7 cellular contexts compared by ENCODE assay signal in genomic region chr14:73743431-73743931, GRCh38. TPM values are rescaled to one million over a fixed set of nuclear protein-coding genes. Genes with fewer than 3 reads are reported as not detected.
DNase-seq lines count a peak whose midpoint lies in the region; ATAC-seq, FAIRE-seq and TF ChIP-seq lines count a peak whose summit lies in the region.

No MANE protein-coding gene starts in this region.

- no peaks in the 10 kb centered on the region for H3K27me3 Mint-ChIP-seq in activated CD4-positive, alpha-beta memory T cell treated with anti-CD3 and anti-CD28 coated beads for 36 hours

- peaks cover 91% of the 10 kb centered on the region for H3K79me2 ChIP-seq in fibroblast of lung (ENCODE audit: control insufficient read depth, insufficient read depth, low read length)

- peak; percentile 62 for ATAC-seq in GM19395 (IDR thresholded peaks at IDR 0.05; ENCODE audit: unreplicated experiment)

- H3K4me1 ChIP-seq in fibroblast of lung (ENCODE audit: control insufficient read depth, extremely low read depth, insufficient read depth, low read length) (peaks cover 62% of the 10 kb centered on the region), skeletal muscle satellite cell (ENCODE audit: control insufficient read depth, insufficient read depth, low read length) (peaks cover 79% of the 10 kb centered on the region)

- no peaks in the 10 kb centered on the region for H3K9me3 Mint-ChIP-seq in activated CD4-positive, alpha-beta memory T cell treated with anti-CD3 and anti-CD28 coated beads for 36 hours

- H3K9me3 ChIP-seq in fibroblast of lung (ENCODE audit: control insufficient read depth, insufficient read depth, low read depth, low read length) (no peaks in the 10 kb centered on the region), skeletal muscle satellite cell (replicated peaks; ENCODE audit: low read length) (no peaks in the 10 kb centered on the region)

- H2AFZ ChIP-seq in fibroblast of lung (ENCODE audit: low read length), result no peak overlapping the region

- H3K9ac ChIP-seq in fibroblast of lung (ENCODE audit: insufficient read depth, low read length) (no peak overlapping the region), skeletal muscle satellite cell (ENCODE audit: low read depth, low read length) (no peak overlapping the region)

- intact Hi-C loops in activated CD4-positive, alpha-beta memory T cell treated with anti-CD3 and anti-CD28 coated beads for 36 hours (cut with micrococcal nuclease), result loop anchor here (5.0 kb wide), 1 partner anchor 84 kb away; no protein-coding TSS in a partner anchor

- FAIRE-seq in HTR-8/SVneo (lab: Jason Lieb, UNC), result peak; percentile 20

- peaks cover 2% of the 10 kb centered on the region for H4K20me1 ChIP-seq in fibroblast of lung (ENCODE audit: control insufficient read depth, extremely low read depth, insufficient read depth, low read length)

- H3K4me2 ChIP-seq in fibroblast of lung (ENCODE audit: extremely low read depth, insufficient read depth, low read length) (no peak overlapping the region), skeletal muscle satellite cell (ENCODE audit: low read length) (peak overlapping the region; percentile 29)

- POLR2A ChIA-PET in activated CD4-positive, alpha-beta memory T cell treated with anti-CD3 and anti-CD28 coated beads for 36 hours (lab: Charles Lee), result interaction anchor here (2.2 to 5.9 kb wide), 4 partner anchors 11 to 43 kb away, joined by 10 to 56 read pairs (median 33); a partner anchor contains a TSS

- DNase-seq in HTR-8/SVneo (ENCODE audit: insufficient read length, low spot score) (no peak), fibroblast of lung (ENCODE audit: low read depth in 2 of 2) (no peak), COR-L47 (lab: John Stamatoyannopoulos, UW) (no peak), DMS53 (lab: John Stamatoyannopoulos, UW) (no peak)
- peak; percentile 78 for DNase-seq in activated CD4-positive, alpha-beta memory T cell treated with anti-CD3 and anti-CD28 coated beads for 36 hours

- H3K27me3 ChIP-seq in fibroblast of lung (ENCODE audit: control insufficient read depth, insufficient read depth, low read length) (no peaks in the 10 kb centered on the region), skeletal muscle satellite cell (ENCODE audit: control insufficient read depth, insufficient read depth, low read length) (no peaks in the 10 kb centered on the region)

- no peak for TF ChIP-seq CTCF in fibroblast of lung (conservative IDR thresholded peaks at IDR 0.05 in 1 of 2, IDR thresholded peaks at IDR 0.05 in 1 of 2; ENCODE audit: low read depth in 1 of 2, low read length in 2 of 2)

- H3K36me3 ChIP-seq in fibroblast of lung (ENCODE audit: control insufficient read depth, insufficient read depth, low read length), result peaks cover 14% of the 10 kb centered on the region
- peaks cover 18% of the 10 kb centered on the region for H3K36me3 ChIP-seq in skeletal muscle satellite cell (ENCODE audit: insufficient read depth, low read length)

- peak overlapping the region; percentile 60 for H3K4me3 Mint-ChIP-seq in activated CD4-positive, alpha-beta memory T cell treated with anti-CD3 and anti-CD28 coated beads for 36 hours

- peaks cover 85% of the 10 kb centered on the region for H3K4me1 Mint-ChIP-seq in activated CD4-positive, alpha-beta memory T cell treated with anti-CD3 and anti-CD28 coated beads for 36 hours (ENCODE audit: low read depth)

- peak overlapping the region; percentile 83 for H3K27ac ChIP-seq in fibroblast of lung (ENCODE audit: insufficient read depth, low read length)

- peaks cover 10% of the 10 kb centered on the region for H3K36me3 Mint-ChIP-seq in activated CD4-positive, alpha-beta memory T cell treated with anti-CD3 and anti-CD28 coated beads for 36 hours

- CTCF ChIA-PET in activated CD4-positive, alpha-beta memory T cell treated with anti-CD3 and anti-CD28 coated beads for 36 hours (lab: Charles Lee), result interaction anchor here (0.5 to 6.8 kb wide), 11 partner anchors 9 to 1027 kb away, joined by 3 to 63 read pairs (median 4); a partner anchor contains a TSS

- H3K4me3 ChIP-seq in fibroblast of lung (replicated peaks in 1 of 4; ENCODE audit: control extremely low read depth in 1 of 4, insufficient read depth in 1 of 4, low read depth in 3 of 4, low read length in 4 of 4), result no peak overlapping the region
- H3K4me3 ChIP-seq in skeletal muscle satellite cell (ENCODE audit: low read length), result no peak overlapping the region

- H3K27ac Mint-ChIP-seq in activated CD4-positive, alpha-beta memory T cell treated with anti-CD3 and anti-CD28 coated beads for 36 hours, result peak overlapping the region; percentile 89

RNA-seq across cellular contexts. Expression of gene PNMA1, which starts 29.3 kb away (rescaled TPM):
- total RNA-seq in activated CD4-positive, alpha-beta memory T cell treated with anti-CD3 and anti-CD28 coated beads for 36 hours, result 10 to 100 TPM; 28.2 to 28.3 TPM
- 11.6 and 19.5 TPM in 2 replicates for total RNA-seq in fibroblast of lung
- polyA plus RNA-seq in fibroblast of lung, result 44.5 and 46.8 TPM in 2 replicates
- polyA plus RNA-seq in fibroblast of lung (2012), result 57.0 and 66.6 TPM in 2 replicates
- polyA minus RNA-seq in fibroblast of lung (ENCODE audit: low replicate concordance), result 11.5 and 12.8 TPM in 2 replicates
- 22.1 and 28.8 TPM in 2 replicates for total RNA-seq in skeletal muscle satellite cell (2012; rRNA removed)
